In genomic region chr13:94641432-94641941, GRCh38 we compare ENCODE assay signal across 9 cellular contexts. TPM values are rescaled to one million over a fixed set of nuclear protein-coding genes. Genes with fewer than 3 reads are reported as not detected.
DNase-seq lines count a peak whose midpoint lies in the region; ATAC-seq, FAIRE-seq and TF ChIP-seq lines count a peak whose summit lies in the region.
"Had no signal": no experiment of that assay in that cellular context is flagged by ENCODE, and none has a peak within 500 bp of the region (broad histone marks: within the 10 kb centered on the region; RNA-seq: fewer than 3 reads in every experiment).

No MANE protein-coding gene starts in this region.

- peaks cover 0 to 8% (median 0%) of the 10 kb centered on the region in 3 donors for H3K9me3 ChIP-seq in tibial artery

- FAIRE-seq in RCC 7860 (lab: Jason Lieb, UNC): no peak

- no peaks in the 10 kb centered on the region for H3K36me3 ChIP-seq in tibial artery
- H3K36me3 ChIP-seq: gastrocnemius medialis, stomach had no signal

- peak overlapping the region; percentile 4 for H3K4me3 ChIP-seq in skeletal muscle cell (ENCODE audit: low read depth, low read length)
- no peak overlapping the region for H3K4me3 ChIP-seq in tibial artery
- H3K4me3 ChIP-seq: gastrocnemius medialis, stomach had no signal

- H3K4me1 ChIP-seq in tibial artery: no peaks in the 10 kb centered on the region
- H3K4me1 ChIP-seq: gastrocnemius medialis had no signal

- H3K27me3 ChIP-seq in tibial artery: no peaks in the 10 kb centered on the region
- H3K27me3 ChIP-seq: gastrocnemius medialis, stomach had no signal

- TF ChIP-seq CTCF in tibial artery (IDR thresholded peaks at IDR 0.05): no peak

- peak; percentile 18 for DNase-seq in H4 (ENCODE audit: low spot score)
- DNase-seq in NCI-H510A treated with DMSO at 0.1 percent for 48 hours (lab: John Stamatoyannopoulos, UW): peak; percentile 74
- peak; percentile 29 for DNase-seq in epidermal melanocyte (ENCODE audit: insufficient read length, low spot score)
- peak; percentile 23 for DNase-seq in skeletal muscle cell (ENCODE audit: low read depth)
- DNase-seq in tibial artery: no peak
- no peak for DNase-seq in RCC 7860 (ENCODE audit: low spot score)
- DNase-seq: gastrocnemius medialis, stomach had no signal

- no peak overlapping the region for H3K27ac ChIP-seq in tibial artery
- H3K27ac ChIP-seq: gastrocnemius medialis, stomach had no signal

- no peak for ATAC-seq in HG03095 (IDR thresholded peaks at IDR 0.05; ENCODE audit: unreplicated experiment)
- ATAC-seq: gastrocnemius medialis had no signal

- intact Hi-C loops in tibial artery (cut with DNase I; ENCODE audit: low total_unique reads): no loop called here

RNA-seq across cellular contexts. Expression of gene GPR180, which starts 39.8 kb away (rescaled TPM):
- 2.5 and 3.7 TPM in 2 replicates for total RNA-seq in H4 (2014; rRNA removed; shearing (Covaris generic))

RNA-seq across cellular contexts. Expression of gene TGDS, which starts 45.5 kb away (rescaled TPM):
- 9.3 and 14.4 TPM in 2 replicates for total RNA-seq in H4 (2014; rRNA removed; shearing (Covaris generic))

Comparison
In these comparisons a context has a peak if more than half of its experiments do, and no peak if none do; other contexts are left out.
1. DNase-seq: peak in H4 (single experiment), NCI-H510A treated with DMSO at 0.1 percent for 48 hours (single experiment), epidermal melanocyte (single experiment) and skeletal muscle cell (single experiment); none in tibial artery (0 of 2) and RCC 7860 (single experiment).